ENCODE assay signal across 8 cellular contexts in the genomic region with DNA sequence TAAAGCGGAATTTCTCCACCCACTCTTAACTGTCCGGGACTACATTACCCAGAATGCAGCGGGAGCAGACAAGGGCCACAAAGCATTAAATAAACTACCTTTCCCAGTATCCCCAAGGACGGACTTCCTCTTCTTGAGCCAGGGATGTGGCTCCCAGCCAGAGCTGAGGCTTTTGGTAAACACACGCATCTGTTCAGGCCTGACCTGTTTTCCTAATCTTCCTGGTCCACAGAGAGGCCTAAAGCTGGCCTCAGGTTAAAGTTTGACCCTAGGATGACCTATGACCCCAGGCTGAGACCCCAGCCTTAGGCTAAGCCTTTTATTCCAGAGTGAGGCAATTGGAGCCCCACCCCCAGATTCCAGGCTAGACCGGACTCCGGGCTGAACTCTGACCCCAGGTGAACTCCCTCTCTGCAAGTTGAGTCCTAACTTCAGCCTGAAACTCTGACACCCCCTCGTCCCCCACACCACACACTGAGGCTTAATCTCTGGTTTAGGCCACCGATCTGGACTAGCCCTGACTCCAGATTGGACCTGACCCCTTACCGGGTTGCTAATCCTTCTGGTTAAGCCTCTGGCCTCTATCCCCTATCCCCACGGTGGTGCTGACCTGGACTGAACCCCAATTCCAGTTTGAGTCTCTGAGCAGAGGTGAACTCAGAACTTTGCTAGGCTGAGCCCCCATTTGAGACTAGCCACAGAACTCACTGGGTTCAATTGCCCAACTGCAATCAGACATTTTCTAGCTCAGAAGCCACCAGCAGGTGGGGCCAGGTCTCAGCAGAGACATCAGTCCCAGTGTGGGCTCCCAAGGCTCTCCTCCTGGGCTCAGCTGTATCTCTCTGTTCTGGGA. TPM values are rescaled to one million over a fixed set of nuclear protein-coding genes. Genes with fewer than 3 reads are reported as not detected.
DNase-seq lines count a peak whose midpoint lies in the region; ATAC-seq and TF ChIP-seq lines count a peak whose summit lies in the region.

No MANE protein-coding gene starts in this region.

- H3K27ac ChIP-seq in HL-60 (replicated peaks) (peak overlapping the region; percentile 5), Peyer's patch (peak overlapping the region; percentile 86 to 95 (median 94)), fibroblast of lung (ENCODE audit: insufficient read depth, low read length) (peak overlapping the region; percentile 81)

- peaks cover 48% of the 10 kb centered on the region for H3K4me1 Mint-ChIP-seq in nephron

- H3K36me3 ChIP-seq in Peyer's patch: peaks cover 0 to 17% (median 0%) of the 10 kb centered on the region in 3 donors
- peaks cover under 1% of the 10 kb centered on the region for H3K36me3 ChIP-seq in fibroblast of lung (ENCODE audit: control insufficient read depth, insufficient read depth, low read length)

- H3K79me2 ChIP-seq in fibroblast of lung (ENCODE audit: control insufficient read depth, insufficient read depth, low read length): peaks cover 7% of the 10 kb centered on the region

- no peak overlapping the region for H3K9ac ChIP-seq in fibroblast of lung (ENCODE audit: insufficient read depth, low read length)

- H3K36me3 Mint-ChIP-seq in nephron (ENCODE audit: low read depth): peaks cover 12% of the 10 kb centered on the region

- no peaks in the 10 kb centered on the region for H3K9me3 Mint-ChIP-seq in nephron

- no peaks in the 10 kb centered on the region for H3K27me3 Mint-ChIP-seq in nephron (ENCODE audit: low read depth)

- peak overlapping the region; percentile 90 to 98 (median 96) for H3K27ac Mint-ChIP-seq in nephron

- no peak for ATAC-seq in GM21447 (IDR thresholded peaks at IDR 0.05; ENCODE audit: unreplicated experiment)

- H3K4me1 ChIP-seq in Peyer's patch: peaks cover 0 to 36% (median 25%) of the 10 kb centered on the region in 4 donors
- H3K4me1 ChIP-seq in fibroblast of lung (ENCODE audit: control insufficient read depth, extremely low read depth, insufficient read depth, low read length): peaks cover 19% of the 10 kb centered on the region

- TF ChIP-seq CTCF in HL-60 (IDR thresholded peaks at IDR 0.05; ENCODE audit: insufficient read depth, low read length) (peak; percentile 57), Peyer's patch (IDR thresholded peaks at IDR 0.05) (peak; percentile 54 to 90 (median 83)), fibroblast of lung (conservative IDR thresholded peaks at IDR 0.05 in 1 of 2, IDR thresholded peaks at IDR 0.05 in 1 of 2; ENCODE audit: low read depth in 1 of 2, low read length in 2 of 2) (peak; percentile 57 to 74), nephron (IDR thresholded peaks at IDR 0.05; ENCODE audit: unreplicated experiment in 3 of 3) (peak; percentile 57 to 68 (median 62))

- peak in 1 of 2 donors; percentile 49 for TF ChIP-seq POLR2A in Peyer's patch (IDR thresholded peaks at IDR 0.05)

- peak overlapping the region; percentile 93 to 99 (median 98) for H3K4me3 Mint-ChIP-seq in nephron

- H3K9me3 ChIP-seq in Peyer's patch (no peaks in the 10 kb centered on the region), fibroblast of lung (ENCODE audit: control insufficient read depth, insufficient read depth, low read depth, low read length) (no peaks in the 10 kb centered on the region)

- H2AFZ ChIP-seq in fibroblast of lung (ENCODE audit: low read length): peak overlapping the region; percentile 4

- peak; percentile 88 for DNase-seq in ELR (ENCODE audit: low read depth)
- DNase-seq in HL-60 (ENCODE audit: low read depth in 1 of 2, low spot score in 1 of 2): peak; percentile 90 to 100
- peak; percentile 90 to 98 (median 97) for DNase-seq in Peyer's patch
- DNase-seq in activated T-cell treated with anti-CD3 and anti-CD28 coated beads, Interleukin-2, amount 50 U/mL, for 48 hours: peak; percentile 87 to 89
- DNase-seq in fibroblast of lung (ENCODE audit: low read depth in 2 of 2): peak; percentile 76 to 84
- peak; percentile 54 for DNase-seq in stromal cell of bone marrow (ENCODE audit: low read depth)

- H3K4me3 ChIP-seq in HL-60 (replicated peaks; ENCODE audit: insufficient read depth, low read length) (no peak overlapping the region), Peyer's patch (peak overlapping the region in 3 of 4 donors; percentile 37 to 88 (median 82)), fibroblast of lung (replicated peaks in 1 of 4; ENCODE audit: control extremely low read depth in 1 of 4, insufficient read depth in 1 of 4, low read depth in 3 of 4, low read length in 4 of 4) (no peak overlapping the region)

- no peaks in the 10 kb centered on the region for H4K20me1 ChIP-seq in fibroblast of lung (ENCODE audit: control insufficient read depth, extremely low read depth, insufficient read depth, low read length)

- peak overlapping the region; percentile 92 for H3K4me2 ChIP-seq in fibroblast of lung (ENCODE audit: extremely low read depth, insufficient read depth, low read length)

- H3K27me3 ChIP-seq in HL-60 (ENCODE audit: insufficient read depth, poor library complexity, severe bottlenecking) (no peaks in the 10 kb centered on the region), Peyer's patch (no peaks in the 10 kb centered on the region), fibroblast of lung (ENCODE audit: control insufficient read depth, insufficient read depth, low read length) (no peaks in the 10 kb centered on the region)

RNA-seq across cellular contexts. Expression of a gene that starts 0.7 kb away (rescaled TPM):
- 100 to 1,000 TPM in 1 of 4 donors, 10 to 100 TPM in 3; 54.5 to 133 (median 92.2) TPM for total RNA-seq in Peyer's patch
- 33.9 and 57.0 TPM in 2 replicates for total RNA-seq in fibroblast of lung
- polyA plus RNA-seq in fibroblast of lung: 28.4 and 37.2 TPM in 2 replicates
- 31.1 and 38.2 TPM in 2 replicates for polyA plus RNA-seq in fibroblast of lung (2012)
- 40.9 and 233 TPM in 2 replicates for polyA minus RNA-seq in fibroblast of lung (ENCODE audit: low replicate concordance)

RNA-seq across cellular contexts. Expression of a gene that starts 1.4 kb away (rescaled TPM):
- total RNA-seq in Peyer's patch: 100 to 1,000 TPM in 1 of 4 donors, 10 to 100 TPM in 3; 30.1 to 314 (median 81.5) TPM
- total RNA-seq in fibroblast of lung: 35.3 and 37.5 TPM in 2 replicates
- 32.3 and 33.5 TPM in 2 replicates for polyA plus RNA-seq in fibroblast of lung
- polyA plus RNA-seq in fibroblast of lung (2012): 46.4 and 47.2 TPM in 2 replicates
- polyA minus RNA-seq in fibroblast of lung (ENCODE audit: low replicate concordance): 12.4 and 13.6 TPM in 2 replicates

RNA-seq across cellular contexts. Expression of a gene that starts 17.6 kb away (rescaled TPM):
- 100 to 1,000 TPM in 3 of 4 donors, 10 to 100 TPM in 1; 89.1 to 548 (median 264) TPM for total RNA-seq in Peyer's patch
- total RNA-seq in fibroblast of lung: 1.2 and 27.0 TPM in 2 replicates
- 1.2 and 2.5 TPM in 2 replicates for polyA plus RNA-seq in fibroblast of lung
- 2.6 and 2.8 TPM in 2 replicates for polyA plus RNA-seq in fibroblast of lung (2012)
- polyA minus RNA-seq in fibroblast of lung (ENCODE audit: low replicate concordance): 15.2 and 19.5 TPM in 2 replicates

RNA-seq across cellular contexts. Expression of a gene that starts 29.1 kb away (rescaled TPM):
- total RNA-seq in Peyer's patch (100 to 1,000 TPM in 1 of 4 donors, 10 to 100 TPM in 3; 43.7 to 127 (median 91.9) TPM), fibroblast of lung (not detected in 2 replicates)
- not detected in 2 replicates for polyA plus RNA-seq in fibroblast of lung
- 0.21 and 0.29 TPM in 2 replicates for polyA plus RNA-seq in fibroblast of lung (2012)
- not detected in 2 replicates for polyA minus RNA-seq in fibroblast of lung (ENCODE audit: low replicate concordance)

RNA-seq across cellular contexts. Expression of a gene that starts 34.4 kb away (rescaled TPM):
- total RNA-seq in Peyer's patch (10 to 100 TPM in 1 of 4 donors, 1 to 10 TPM in 3; 7.0 to 57.8 (median 7.7) TPM), fibroblast of lung (not detected in 2 replicates)
- 0.02 TPM in 1 of 2 replicates, not detected in the other for polyA plus RNA-seq in fibroblast of lung
- polyA plus RNA-seq in fibroblast of lung (2012): not detected in 2 replicates
- not detected in 2 replicates for polyA minus RNA-seq in fibroblast of lung (ENCODE audit: low replicate concordance)

Comparison
In these comparisons a context has a peak if more than half of its experiments do, and no peak if none do; other contexts are left out.
1. H3K27ac ChIP-seq: peak in every context shown above with its lines; median percentile 94 in Peyer's patch; 81 in fibroblast of lung; 5 in HL-60.
2. H3K4me3 ChIP-seq: peak in Peyer's patch (3 of 4); none in HL-60 (single experiment) and fibroblast of lung (0 of 4).
3. Peak in every context shown above with its lines, with median percentiles within 50 percentile points of each other: DNase-seq and CTCF ChIP-seq.